ENCODE assay signal across 1 cellular context in the genomic region with DNA sequence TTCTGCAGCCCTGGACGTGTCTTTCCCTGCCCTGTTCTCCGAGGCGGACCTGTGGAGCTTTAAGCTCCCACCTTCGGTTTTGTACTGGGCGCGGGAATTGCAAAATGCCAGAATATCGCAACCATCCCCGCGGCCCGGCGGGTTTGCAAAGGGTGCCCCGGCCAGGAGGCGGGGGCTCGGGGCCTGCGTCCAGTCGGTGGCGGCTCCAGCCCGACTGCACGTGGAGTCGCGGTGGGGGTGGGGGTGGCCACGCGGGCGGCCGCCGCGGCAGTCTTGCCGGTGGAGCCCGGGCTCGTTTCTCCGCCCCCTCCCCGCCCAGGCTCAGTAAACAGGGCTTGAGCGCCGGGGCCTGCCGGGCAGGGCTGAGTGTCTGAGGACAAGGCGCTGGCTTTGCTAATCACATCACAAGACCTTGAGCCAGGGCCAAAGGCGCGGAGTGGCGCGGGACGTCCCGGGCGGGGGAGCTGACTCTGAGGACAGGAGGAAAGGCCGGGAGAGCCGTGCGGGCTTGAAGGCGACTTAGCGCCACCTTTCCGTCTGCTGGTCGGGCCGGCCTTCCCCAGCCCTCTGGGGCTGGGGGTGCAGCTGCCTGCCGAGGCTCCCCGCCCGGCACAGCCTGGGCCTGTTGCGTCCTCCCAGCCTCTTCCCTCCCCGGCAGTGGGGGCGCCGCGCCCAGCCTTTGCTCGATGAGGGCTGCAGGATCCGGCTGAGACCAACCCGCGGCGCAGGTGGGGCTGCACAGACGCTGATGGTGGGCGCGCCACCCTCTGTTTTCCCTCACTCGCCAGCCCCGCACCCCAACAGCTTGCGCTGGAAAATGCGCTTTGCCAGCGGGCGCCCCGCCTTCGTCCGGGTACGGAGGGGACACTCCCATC.
TF ChIP-seq lines count a peak whose summit lies in the region.

No MANE protein-coding gene starts in this region.

TF ChIP-seq in HepG2, 621 proteins besides CTCF, POLR2A, EP300 and RAD21 (continued from another document and continues in another):
- no peak; the same call in 1 of the 2 replicates for TF ChIP-seq NRL (CRISPR knock-in tag; IDR thresholded peaks at IDR 0.05; ENCODE audit: borderline replicate concordance)
- TF ChIP-seq, protein P1, sequence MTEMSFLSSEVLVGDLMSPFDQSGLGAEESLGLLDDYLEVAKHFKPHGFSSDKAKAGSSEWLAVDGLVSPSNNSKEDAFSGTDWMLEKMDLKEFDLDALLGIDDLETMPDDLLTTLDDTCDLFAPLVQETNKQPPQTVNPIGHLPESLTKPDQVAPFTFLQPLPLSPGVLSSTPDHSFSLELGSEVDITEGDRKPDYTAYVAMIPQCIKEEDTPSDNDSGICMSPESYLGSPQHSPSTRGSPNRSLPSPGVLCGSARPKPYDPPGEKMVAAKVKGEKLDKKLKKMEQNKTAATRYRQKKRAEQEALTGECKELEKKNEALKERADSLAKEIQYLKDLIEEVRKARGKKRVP (CRISPR knock-in tag; IDR thresholded peaks at IDR 0.05): peak in 1 of 2 experiments; percentile 50; a peak in 1 of 4 replicates
- TF ChIP-seq ZSCAN9 (CRISPR knock-in tag; IDR thresholded peaks at IDR 0.05; ENCODE audit: borderline replicate concordance): no peak; the same call in none of the 2 replicates
- no peak for TF ChIP-seq ZSCAN29 (CRISPR knock-in tag; conservative IDR thresholded peaks at IDR 0.05)
- no peak for TF ChIP-seq RARG (CRISPR knock-in tag; IDR thresholded peaks at IDR 0.05; ENCODE audit: low read depth)
- TF ChIP-seq ZNF570 (CRISPR knock-in tag; IDR thresholded peaks at IDR 0.05; ENCODE audit: borderline replicate concordance): 0 out of 2 replicates have a peak, but pooled peaks have one; percentile 27
- TF ChIP-seq KLF12 (CRISPR knock-in tag; IDR thresholded peaks at IDR 0.05; ENCODE audit: borderline replicate concordance): peak; percentile 25; the same call in 1 of the 2 replicates
- no peak; the same call in 1 of the 2 replicates for TF ChIP-seq ZBTB3 (CRISPR knock-in tag; IDR thresholded peaks at IDR 0.05; ENCODE audit: borderline replicate concordance, low read depth)
- TF ChIP-seq SPEN (CRISPR knock-in tag; IDR thresholded peaks at IDR 0.05; ENCODE audit: low read depth): no peak; the same call in none of the 2 replicates
- TF ChIP-seq ZEB1 (IDR thresholded peaks at IDR 0.05; ENCODE audit: insufficient replicate concordance, low read depth): no peak
- peak; percentile 26 for TF ChIP-seq ZNF891 (CRISPR knock-in tag; IDR thresholded peaks at IDR 0.05)
- TF ChIP-seq ZNF34 (CRISPR knock-in tag; IDR thresholded peaks at IDR 0.05; ENCODE audit: borderline replicate concordance): peak; percentile 39
- TF ChIP-seq, protein P2, sequence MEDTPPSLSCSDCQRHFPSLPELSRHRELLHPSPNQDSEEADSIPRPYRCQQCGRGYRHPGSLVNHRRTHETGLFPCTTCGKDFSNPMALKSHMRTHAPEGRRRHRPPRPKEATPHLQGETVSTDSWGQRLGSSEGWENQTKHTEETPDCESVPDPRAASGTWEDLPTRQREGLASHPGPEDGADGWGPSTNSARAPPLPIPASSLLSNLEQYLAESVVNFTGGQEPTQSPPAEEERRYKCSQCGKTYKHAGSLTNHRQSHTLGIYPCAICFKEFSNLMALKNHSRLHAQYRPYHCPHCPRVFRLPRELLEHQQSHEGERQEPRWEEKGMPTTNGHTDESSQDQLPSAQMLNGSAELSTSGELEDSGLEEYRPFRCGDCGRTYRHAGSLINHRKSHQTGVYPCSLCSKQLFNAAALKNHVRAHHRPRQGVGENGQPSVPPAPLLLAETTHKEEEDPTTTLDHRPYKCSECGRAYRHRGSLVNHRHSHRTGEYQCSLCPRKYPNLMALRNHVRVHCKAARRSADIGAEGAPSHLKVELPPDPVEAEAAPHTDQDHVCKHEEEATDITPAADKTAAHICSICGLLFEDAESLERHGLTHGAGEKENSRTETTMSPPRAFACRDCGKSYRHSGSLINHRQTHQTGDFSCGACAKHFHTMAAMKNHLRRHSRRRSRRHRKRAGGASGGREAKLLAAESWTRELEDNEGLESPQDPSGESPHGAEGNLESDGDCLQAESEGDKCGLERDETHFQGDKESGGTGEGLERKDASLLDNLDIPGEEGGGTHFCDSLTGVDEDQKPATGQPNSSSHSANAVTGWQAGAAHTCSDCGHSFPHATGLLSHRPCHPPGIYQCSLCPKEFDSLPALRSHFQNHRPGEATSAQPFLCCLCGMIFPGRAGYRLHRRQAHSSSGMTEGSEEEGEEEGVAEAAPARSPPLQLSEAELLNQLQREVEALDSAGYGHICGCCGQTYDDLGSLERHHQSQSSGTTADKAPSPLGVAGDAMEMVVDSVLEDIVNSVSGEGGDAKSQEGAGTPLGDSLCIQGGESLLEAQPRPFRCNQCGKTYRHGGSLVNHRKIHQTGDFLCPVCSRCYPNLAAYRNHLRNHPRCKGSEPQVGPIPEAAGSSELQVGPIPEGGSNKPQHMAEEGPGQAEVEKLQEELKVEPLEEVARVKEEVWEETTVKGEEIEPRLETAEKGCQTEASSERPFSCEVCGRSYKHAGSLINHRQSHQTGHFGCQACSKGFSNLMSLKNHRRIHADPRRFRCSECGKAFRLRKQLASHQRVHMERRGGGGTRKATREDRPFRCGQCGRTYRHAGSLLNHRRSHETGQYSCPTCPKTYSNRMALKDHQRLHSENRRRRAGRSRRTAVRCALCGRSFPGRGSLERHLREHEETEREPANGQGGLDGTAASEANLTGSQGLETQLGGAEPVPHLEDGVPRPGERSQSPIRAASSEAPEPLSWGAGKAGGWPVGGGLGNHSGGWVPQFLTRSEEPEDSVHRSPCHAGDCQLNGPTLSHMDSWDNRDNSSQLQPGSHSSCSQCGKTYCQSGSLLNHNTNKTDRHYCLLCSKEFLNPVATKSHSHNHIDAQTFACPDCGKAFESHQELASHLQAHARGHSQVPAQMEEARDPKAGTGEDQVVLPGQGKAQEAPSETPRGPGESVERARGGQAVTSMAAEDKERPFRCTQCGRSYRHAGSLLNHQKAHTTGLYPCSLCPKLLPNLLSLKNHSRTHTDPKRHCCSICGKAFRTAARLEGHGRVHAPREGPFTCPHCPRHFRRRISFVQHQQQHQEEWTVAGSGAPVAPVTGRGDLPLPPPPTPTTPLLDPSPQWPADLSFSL (CRISPR knock-in tag; IDR thresholded peaks at IDR 0.05): no peak
- peak; percentile 21; the same call in 1 of the 2 replicates for TF ChIP-seq ZNF558 (CRISPR knock-in tag; IDR thresholded peaks at IDR 0.05; ENCODE audit: borderline replicate concordance)
- TF ChIP-seq, protein P3, sequence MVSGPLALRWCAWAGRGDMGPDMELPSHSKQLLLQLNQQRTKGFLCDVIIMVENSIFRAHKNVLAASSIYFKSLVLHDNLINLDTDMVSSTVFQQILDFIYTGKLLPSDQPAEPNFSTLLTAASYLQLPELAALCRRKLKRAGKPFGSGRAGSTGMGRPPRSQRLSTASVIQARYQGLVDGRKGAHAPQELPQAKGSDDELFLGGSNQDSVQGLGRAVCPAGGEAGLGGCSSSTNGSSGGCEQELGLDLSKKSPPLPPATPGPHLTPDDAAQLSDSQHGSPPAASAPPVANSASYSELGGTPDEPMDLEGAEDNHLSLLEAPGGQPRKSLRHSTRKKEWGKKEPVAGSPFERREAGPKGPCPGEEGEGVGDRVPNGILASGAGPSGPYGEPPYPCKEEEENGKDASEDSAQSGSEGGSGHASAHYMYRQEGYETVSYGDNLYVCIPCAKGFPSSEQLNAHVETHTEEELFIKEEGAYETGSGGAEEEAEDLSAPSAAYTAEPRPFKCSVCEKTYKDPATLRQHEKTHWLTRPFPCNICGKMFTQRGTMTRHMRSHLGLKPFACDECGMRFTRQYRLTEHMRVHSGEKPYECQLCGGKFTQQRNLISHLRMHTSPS (CRISPR knock-in tag; IDR thresholded peaks at IDR 0.05; ENCODE audit: low read depth): no peak; the same call in 1 of the 2 replicates
- TF ChIP-seq ZKSCAN8 (CRISPR knock-in tag; IDR thresholded peaks at IDR 0.05; ENCODE audit: borderline replicate concordance): no peak
- TF ChIP-seq GABPA (IDR thresholded peaks at IDR 0.05; ENCODE audit: low read depth, low read length): no peak
- TF ChIP-seq GABPA (CRISPR knock-in tag; IDR thresholded peaks at IDR 0.05; ENCODE audit: low read depth): no peak
- TF ChIP-seq HOXA3 (CRISPR knock-in tag; IDR thresholded peaks at IDR 0.05): peak; percentile 26; the same call in 1 of the 2 replicates
- no peak for TF ChIP-seq SP2 (CRISPR knock-in tag; IDR thresholded peaks at IDR 0.05)
- TF ChIP-seq, protein P4, sequence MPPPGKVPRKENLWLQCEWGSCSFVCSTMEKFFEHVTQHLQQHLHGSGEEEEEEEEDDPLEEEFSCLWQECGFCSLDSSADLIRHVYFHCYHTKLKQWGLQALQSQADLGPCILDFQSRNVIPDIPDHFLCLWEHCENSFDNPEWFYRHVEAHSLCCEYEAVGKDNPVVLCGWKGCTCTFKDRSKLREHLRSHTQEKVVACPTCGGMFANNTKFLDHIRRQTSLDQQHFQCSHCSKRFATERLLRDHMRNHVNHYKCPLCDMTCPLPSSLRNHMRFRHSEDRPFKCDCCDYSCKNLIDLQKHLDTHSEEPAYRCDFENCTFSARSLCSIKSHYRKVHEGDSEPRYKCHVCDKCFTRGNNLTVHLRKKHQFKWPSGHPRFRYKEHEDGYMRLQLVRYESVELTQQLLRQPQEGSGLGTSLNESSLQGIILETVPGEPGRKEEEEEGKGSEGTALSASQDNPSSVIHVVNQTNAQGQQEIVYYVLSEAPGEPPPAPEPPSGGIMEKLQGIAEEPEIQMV (CRISPR knock-in tag; IDR thresholded peaks at IDR 0.05; ENCODE audit: low read depth): 0 out of 2 replicates have a peak, but pooled peaks have one; percentile 17
- TF ChIP-seq ZFAT (CRISPR knock-in tag; conservative IDR thresholded peaks at IDR 0.05): 0 out of 2 replicates have a peak, but pooled peaks have one; percentile 44
- TF ChIP-seq, protein P5, sequence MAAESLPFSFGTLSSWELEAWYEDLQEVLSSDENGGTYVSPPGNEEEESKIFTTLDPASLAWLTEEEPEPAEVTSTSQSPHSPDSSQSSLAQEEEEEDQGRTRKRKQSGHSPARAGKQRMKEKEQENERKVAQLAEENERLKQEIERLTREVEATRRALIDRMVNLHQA (CRISPR knock-in tag; IDR thresholded peaks at IDR 0.05): no peak
- 0 out of 2 replicates have a peak, but pooled peaks have one; percentile 51 for TF ChIP-seq NFATC3 (CRISPR knock-in tag; IDR thresholded peaks at IDR 0.05)
- no peak; the same call in 1 of the 2 replicates for TF ChIP-seq EEA1 (CRISPR knock-in tag; IDR thresholded peaks at IDR 0.05; ENCODE audit: borderline replicate concordance)
- no peak for TF ChIP-seq NFE2 (CRISPR knock-in tag; IDR thresholded peaks at IDR 0.05)
- TF ChIP-seq ZSCAN31 (CRISPR knock-in tag; IDR thresholded peaks at IDR 0.05; ENCODE audit: low read depth): peak; percentile 68
- TF ChIP-seq, protein P6, sequence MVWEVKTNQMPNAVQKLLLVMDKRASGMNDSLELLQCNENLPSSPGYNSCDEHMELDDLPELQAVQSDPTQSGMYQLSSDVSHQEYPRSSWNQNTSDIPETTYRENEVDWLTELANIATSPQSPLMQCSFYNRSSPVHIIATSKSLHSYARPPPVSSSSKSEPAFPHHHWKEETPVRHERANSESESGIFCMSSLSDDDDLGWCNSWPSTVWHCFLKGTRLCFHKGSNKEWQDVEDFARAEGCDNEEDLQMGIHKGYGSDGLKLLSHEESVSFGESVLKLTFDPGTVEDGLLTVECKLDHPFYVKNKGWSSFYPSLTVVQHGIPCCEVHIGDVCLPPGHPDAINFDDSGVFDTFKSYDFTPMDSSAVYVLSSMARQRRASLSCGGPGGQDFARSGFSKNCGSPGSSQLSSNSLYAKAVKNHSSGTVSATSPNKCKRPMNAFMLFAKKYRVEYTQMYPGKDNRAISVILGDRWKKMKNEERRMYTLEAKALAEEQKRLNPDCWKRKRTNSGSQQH (CRISPR knock-in tag; IDR thresholded peaks at IDR 0.05; ENCODE audit: low read depth): 0 out of 2 replicates have a peak, but pooled peaks have one; percentile 15
- peak; percentile 70 for TF ChIP-seq JUND (CRISPR knock-in tag; IDR thresholded peaks at IDR 0.05)
- peak; percentile 90 for TF ChIP-seq EED (CRISPR knock-in tag; IDR thresholded peaks at IDR 0.05)
- TF ChIP-seq AGO1 (IDR thresholded peaks at IDR 0.05; ENCODE audit: low read depth, low read length, poor library complexity, severe bottlenecking): no peak
- TF ChIP-seq, protein P7, sequence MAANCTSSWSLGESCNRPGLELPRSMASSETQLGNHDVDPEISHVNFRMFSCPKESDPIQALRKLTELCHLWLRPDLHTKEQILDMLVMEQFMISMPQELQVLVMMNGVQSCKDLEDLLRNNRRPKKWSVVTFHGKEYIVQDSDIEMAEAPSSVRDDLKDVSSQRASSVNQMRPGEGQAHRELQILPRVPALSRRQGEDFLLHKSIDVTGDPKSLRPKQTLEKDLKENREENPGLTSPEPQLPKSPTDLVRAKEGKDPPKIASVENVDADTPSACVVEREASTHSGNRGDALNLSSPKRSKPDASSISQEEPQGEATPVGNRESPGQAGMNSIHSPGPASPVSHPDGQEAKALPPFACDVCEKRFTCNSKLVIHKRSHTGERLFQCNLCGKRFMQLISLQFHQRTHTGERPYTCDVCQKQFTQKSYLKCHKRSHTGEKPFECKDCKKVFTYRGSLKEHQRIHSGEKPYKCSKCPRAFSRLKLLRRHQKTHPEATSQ (CRISPR knock-in tag; IDR thresholded peaks at IDR 0.05; ENCODE audit: borderline replicate concordance): peak; percentile 75; the same call in 1 of the 2 replicates
- TF ChIP-seq ZNF615 (CRISPR knock-in tag; IDR thresholded peaks at IDR 0.05; ENCODE audit: borderline replicate concordance): peak; percentile 89
- TF ChIP-seq ZNF550 (CRISPR knock-in tag; IDR thresholded peaks at IDR 0.05; ENCODE audit: borderline replicate concordance): no peak
- TF ChIP-seq DNMT3B (CRISPR knock-in tag; conservative IDR thresholded peaks at IDR 0.05): no peak
- TF ChIP-seq TBX3 (IDR thresholded peaks at IDR 0.05; ENCODE audit: borderline replicate concordance): 0 out of 2 replicates have a peak, but pooled peaks have one; percentile 16
- no peak; the same call in 1 of the 2 replicates for TF ChIP-seq SOX13 (IDR thresholded peaks at IDR 0.05)
- TF ChIP-seq SOX13 (CRISPR knock-in tag; conservative IDR thresholded peaks at IDR 0.05 in 1 of 2, IDR thresholded peaks at IDR 0.05 in 1 of 2): peak; percentile 68 to 84; a peak in 2 of 4 replicates
- TF ChIP-seq ZNF484 (CRISPR knock-in tag; IDR thresholded peaks at IDR 0.05; ENCODE audit: borderline replicate concordance, low read depth): no peak
- TF ChIP-seq, protein P8, sequence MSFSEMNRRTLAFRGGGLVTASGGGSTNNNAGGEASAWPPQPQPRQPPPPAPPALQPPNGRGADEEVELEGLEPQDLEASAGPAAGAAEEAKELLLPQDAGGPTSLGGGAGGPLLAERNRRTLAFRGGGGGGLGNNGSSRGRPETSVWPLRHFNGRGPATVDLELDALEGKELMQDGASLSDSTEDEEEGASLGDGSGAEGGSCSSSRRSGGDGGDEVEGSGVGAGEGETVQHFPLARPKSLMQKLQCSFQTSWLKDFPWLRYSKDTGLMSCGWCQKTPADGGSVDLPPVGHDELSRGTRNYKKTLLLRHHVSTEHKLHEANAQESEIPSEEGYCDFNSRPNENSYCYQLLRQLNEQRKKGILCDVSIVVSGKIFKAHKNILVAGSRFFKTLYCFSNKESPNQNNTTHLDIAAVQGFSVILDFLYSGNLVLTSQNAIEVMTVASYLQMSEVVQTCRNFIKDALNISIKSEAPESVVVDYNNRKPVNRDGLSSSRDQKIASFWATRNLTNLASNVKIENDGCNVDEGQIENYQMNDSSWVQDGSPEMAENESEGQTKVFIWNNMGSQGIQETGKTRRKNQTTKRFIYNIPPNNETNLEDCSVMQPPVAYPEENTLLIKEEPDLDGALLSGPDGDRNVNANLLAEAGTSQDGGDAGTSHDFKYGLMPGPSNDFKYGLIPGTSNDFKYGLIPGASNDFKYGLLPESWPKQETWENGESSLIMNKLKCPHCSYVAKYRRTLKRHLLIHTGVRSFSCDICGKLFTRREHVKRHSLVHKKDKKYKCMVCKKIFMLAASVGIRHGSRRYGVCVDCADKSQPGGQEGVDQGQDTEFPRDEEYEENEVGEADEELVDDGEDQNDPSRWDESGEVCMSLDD (CRISPR knock-in tag; IDR thresholded peaks at IDR 0.05; ENCODE audit: borderline replicate concordance): peak; percentile 97
- peak; percentile 97 for TF ChIP-seq ZSCAN25 (CRISPR knock-in tag; IDR thresholded peaks at IDR 0.05)
- TF ChIP-seq CHCHD3 (CRISPR knock-in tag; IDR thresholded peaks at IDR 0.05): peak; percentile 74; the same call in 1 of the 2 replicates
